8 cellular contexts compared by ENCODE assay signal in genomic region chr20:34473262-34473883, GRCh38. TPM values are rescaled to one million over a fixed set of nuclear protein-coding genes. Genes with fewer than 3 reads are reported as not detected.
DNase-seq lines count a peak whose midpoint lies in the region; ATAC-seq, FAIRE-seq and TF ChIP-seq lines count a peak whose summit lies in the region.

No MANE protein-coding gene starts in this region.

- FAIRE-seq in H1 (lab: Jason Lieb, UNC), result peak; percentile 58

- no peaks in the 10 kb centered on the region for H3K27me3 ChIP-seq in CD4-positive, CD25-positive, alpha-beta regulatory T cell (ENCODE audit: control insufficient read depth, insufficient read depth, low read length)
- H3K27me3 ChIP-seq in H1 (replicated peaks in 1 of 4; ENCODE audit: control insufficient read depth in 3 of 4, extremely low read depth in 1 of 4, insufficient read depth in 3 of 4, low read length in 3 of 4), result no peaks in the 10 kb centered on the region

- no peak overlapping the region for H3K18ac ChIP-seq in H1 (ENCODE audit: extremely low read depth, low read length)

- H3K27ac Mint-ChIP-seq in CD4-positive, CD25-positive, alpha-beta regulatory T cell, result no peak overlapping the region
- H3K27ac Mint-ChIP-seq in naive B cell, result peak overlapping the region in 1 of 6 donors; percentile 85
- no peak overlapping the region for H3K27ac Mint-ChIP-seq in T-helper 17 cell

- H2BK12ac ChIP-seq in H1 (ENCODE audit: low read depth, low read length), result no peak overlapping the region

- no peak overlapping the region for H2BK15ac ChIP-seq in H1 (ENCODE audit: low read length)

- H4K91ac ChIP-seq in H1 (replicated peaks; ENCODE audit: insufficient read length, low read length), result no peak overlapping the region

- no peaks in the 10 kb centered on the region for H3K9me3 ChIP-seq in CD4-positive, CD25-positive, alpha-beta regulatory T cell (ENCODE audit: control insufficient read depth in 2 of 2, low read length in 2 of 2)
- H3K9me3 ChIP-seq in H1 (ENCODE audit: insufficient read depth in 2 of 2, low read depth in 1 of 2, low read length in 1 of 2) (peaks cover 0 to 7% of the 10 kb centered on the region in 2 experiments; a peak in 1 of 4 replicates), T-helper 17 cell (ENCODE audit: control insufficient read depth, low read length, poor library complexity, severe bottlenecking) (no peaks in the 10 kb centered on the region)

- H3K4me2 ChIP-seq in H1 (ENCODE audit: insufficient read depth in 1 of 2, low read depth in 2 of 2, low read length in 2 of 2), result no peak overlapping the region

- TF ChIP-seq CTCF in H1 (IDR thresholded peaks at IDR 0.05; ENCODE audit: control extremely low read depth in 1 of 3, insufficient read depth in 1 of 3, low read depth in 1 of 3, low read length in 3 of 3), result peak; percentile 56 to 63 (median 57)

- no peak overlapping the region for H3K27ac ChIP-seq in CD4-positive, CD25-positive, alpha-beta regulatory T cell (ENCODE audit: insufficient read depth, low read length, poor library complexity, severe bottlenecking)
- H3K27ac ChIP-seq in H1 (ENCODE audit: low read depth, low read length), result no peak overlapping the region

- no peak overlapping the region for H3K4me3 ChIP-seq in CD4-positive, CD25-positive, alpha-beta regulatory T cell (ENCODE audit: low read depth, low read length)
- H3K4me3 ChIP-seq in H1 (ENCODE audit: extremely low read depth in 1 of 4, insufficient read depth in 2 of 4, low read depth in 3 of 4, low read length in 4 of 4), result no peak overlapping the region

- no peak overlapping the region for H3K9ac ChIP-seq in H1 (replicated peaks in 1 of 4; ENCODE audit: extremely low read depth in 1 of 4, low read depth in 3 of 4, low read length in 3 of 4)

- no peak overlapping the region for H2BK120ac ChIP-seq in H1 (replicated peaks; ENCODE audit: low read depth, low read length)

- H3K4me1 ChIP-seq in CD4-positive, CD25-positive, alpha-beta regulatory T cell (ENCODE audit: control insufficient read depth, insufficient read depth, low read length, poor library complexity, severe bottlenecking), result peaks cover 6% of the 10 kb centered on the region
- H3K4me1 ChIP-seq in H1 (replicated peaks in 1 of 4; ENCODE audit: control insufficient read depth in 3 of 4, insufficient read depth in 4 of 4, low read length in 3 of 4), result no peaks in the 10 kb centered on the region

- peaks cover 4 to 11% (median 7%) of the 10 kb centered on the region in 4 donors for H3K4me1 Mint-ChIP-seq in CD4-positive, CD25-positive, alpha-beta regulatory T cell
- H3K4me1 Mint-ChIP-seq in naive B cell (peaks cover 5 to 8% (median 7%) of the 10 kb centered on the region in 3 donors), T-helper 17 cell (peaks cover 9% of the 10 kb centered on the region)

- H2BK5ac ChIP-seq in H1 (ENCODE audit: low read depth, low read length), result no peak overlapping the region

- H4K20me1 ChIP-seq in H1 (replicated peaks in 1 of 2; ENCODE audit: control insufficient read depth in 1 of 2, insufficient read depth in 2 of 2, low read length in 2 of 2), result peaks cover 1 to 3% of the 10 kb centered on the region in 2 experiments

- peaks cover 43% of the 10 kb centered on the region for H3K36me3 ChIP-seq in CD4-positive, CD25-positive, alpha-beta regulatory T cell (ENCODE audit: control insufficient read depth, insufficient read depth, low read length)
- peaks cover 2 to 38% (median 14%) of the 10 kb centered on the region in 4 experiments; a peak in 6 of 8 replicates for H3K36me3 ChIP-seq in H1 (ENCODE audit: control insufficient read depth in 2 of 4, insufficient read depth in 4 of 4, low read length in 3 of 4)

- no peak overlapping the region for H3K4ac ChIP-seq in H1 (replicated peaks; ENCODE audit: insufficient read length, low read depth, low read length)

- no peak for ATAC-seq in CD4-positive, CD25-positive, alpha-beta regulatory T cell (ENCODE audit: low read depth in 2 of 2)
- peak; percentile 59 to 64 for ATAC-seq in naive B cell (ENCODE audit: low read depth in 2 of 2)
- ATAC-seq in HG03520 (IDR thresholded peaks at IDR 0.05; ENCODE audit: unreplicated experiment), result no peak
- ATAC-seq in T-helper 17 cell, result no peak
- ATAC-seq in GM21717 (IDR thresholded peaks at IDR 0.05; ENCODE audit: unreplicated experiment), result no peak

- CTCF ChIA-PET in HEK293T (lab: Yijun Ruan, JAX), result interaction anchor here (0.6 to 2.3 kb wide), 2 partner anchors 131 to 161 kb away, joined by 3 to 27 read pairs; no protein-coding TSS in a partner anchor
- CTCF ChIA-PET in H1 (lab: Charles Lee; ENCODE audit: partially characterized antibody), result interaction anchor here (0.6 to 3.3 kb wide), 9 partner anchors 9 to 400 kb away, joined by 3 to 30 read pairs (median 4); no protein-coding TSS in a partner anchor

- TF ChIP-seq POLR2A in H1 (IDR thresholded peaks at IDR 0.05; ENCODE audit: control extremely low read depth in 1 of 2, low read depth in 2 of 2, low read length in 2 of 2), result no peak

- no peaks in the 10 kb centered on the region for H3K79me2 ChIP-seq in H1 (ENCODE audit: control insufficient read depth in 1 of 2, insufficient read depth in 2 of 2, low read length in 2 of 2)

- H3K23me2 ChIP-seq in H1 (ENCODE audit: low read depth, low read length), result no peaks in the 10 kb centered on the region

- H3K23ac ChIP-seq in H1 (ENCODE audit: insufficient read length), result no peak overlapping the region

- no peak overlapping the region for H2BK20ac ChIP-seq in H1 (ENCODE audit: low read length)

- no peak overlapping the region for H3K14ac ChIP-seq in H1 (ENCODE audit: insufficient read length)

- H2AK5ac ChIP-seq in H1 (ENCODE audit: low read depth, low read length), result no peak overlapping the region

- 86% methylated on average over 5 of the region's 5 CpGs; no CpG with 5 or more reads in 1 of the 2 experiments for WGBS in H1 (ENCODE audit: extremely low coverage in 1 of 2, insufficient coverage in 1 of 2, insufficient read length in 1 of 2, insufficient replicate concordance in 2 of 2, low coverage in 1 of 2, low lambda C conversion rate in 2 of 2, missing lambda C conversion rate in 1 of 2), 2 experiments

- no peak overlapping the region for H3K56ac ChIP-seq in H1 (replicated peaks; ENCODE audit: insufficient read length, low read depth, low read length)

- DNase-seq in CD4-positive, CD25-positive, alpha-beta regulatory T cell, result peak in 2 of 3 donors; percentile 24 to 36
- DNase-seq in HEK293T (ENCODE audit: extremely low spot score) (peak; percentile 41), SK-N-DZ (ENCODE audit: low spot score) (peak; percentile 59), H1 (ENCODE audit: low read depth in 1 of 2, low spot score in 2 of 2) (peak; percentile 17 to 67), naive B cell (peak; percentile 17), T-helper 17 cell (no peak)

- no peak for TF ChIP-seq EP300 in H1 (IDR thresholded peaks at IDR 0.05; ENCODE audit: borderline replicate concordance in 1 of 2, low read depth in 2 of 2, low read length in 2 of 2)

- H3K36me3 Mint-ChIP-seq in CD4-positive, CD25-positive, alpha-beta regulatory T cell, result peaks cover 26% of the 10 kb centered on the region
- H3K36me3 Mint-ChIP-seq in naive B cell (peaks cover 0 to 14% of the 10 kb centered on the region in 2 donors), T-helper 17 cell (ENCODE audit: low read depth) (peaks cover 3% of the 10 kb centered on the region)

- no peak overlapping the region for H3K4me3 Mint-ChIP-seq in CD4-positive, CD25-positive, alpha-beta regulatory T cell
- no peak overlapping the region for H3K4me3 Mint-ChIP-seq in naive B cell
- H3K4me3 Mint-ChIP-seq in T-helper 17 cell, result no peak overlapping the region

- no peak overlapping the region for H4K8ac ChIP-seq in H1 (ENCODE audit: extremely low read depth, insufficient read depth, low read length)

- POLR2A ChIA-PET in HEK293T (lab: Yijun Ruan, JAX), result interaction anchor here (0.6 to 0.8 kb wide), 2 partner anchors 42 to 43 kb away, joined by 3 to 4 read pairs; partner anchors contain the start of gene DYNLRB1
- POLR2A ChIA-PET in H1 (lab: Charles Lee; ENCODE audit: partially characterized antibody), result interaction anchor here (1.4 kb wide), 1 partner anchor 161 kb away, joined by 4 read pairs; no protein-coding TSS in a partner anchor

- H3K79me1 ChIP-seq in H1 (ENCODE audit: low read depth, low read length), result no peaks in the 10 kb centered on the region

- no peak overlapping the region for H4K5ac ChIP-seq in H1 (ENCODE audit: insufficient read length, low read depth, low read length)

- no peaks in the 10 kb centered on the region for H3K9me3 Mint-ChIP-seq in CD4-positive, CD25-positive, alpha-beta regulatory T cell
- H3K9me3 Mint-ChIP-seq in naive B cell, result no peaks in the 10 kb centered on the region

- no peaks in the 10 kb centered on the region for H3K27me3 Mint-ChIP-seq in CD4-positive, CD25-positive, alpha-beta regulatory T cell
- H3K27me3 Mint-ChIP-seq in naive B cell, result no peaks in the 10 kb centered on the region
- no peaks in the 10 kb centered on the region for H3K27me3 Mint-ChIP-seq in T-helper 17 cell

- TF ChIP-seq RAD21 in H1 (IDR thresholded peaks at IDR 0.05 in 1 of 2, conservative IDR thresholded peaks at IDR 0.05 in 1 of 2; ENCODE audit: low read depth in 2 of 2, low read length in 2 of 2), result peak; percentile 63 to 69

- H2AFZ ChIP-seq in H1 (ENCODE audit: low read length), result no peak overlapping the region

TF ChIP-seq in HEK293T, 16 proteins besides CTCF, POLR2A, EP300 and RAD21 (continues in another document):
- TF ChIP-seq L3MBTL2 (conservative IDR thresholded peaks at IDR 0.05), result no peak
- TF ChIP-seq FOXA1 (IDR thresholded peaks at IDR 0.05), result no peak
- TF ChIP-seq BHLHE40 (IDR thresholded peaks at IDR 0.05; ENCODE audit: borderline replicate concordance), result no peak

TF ChIP-seq in H1, 55 proteins besides CTCF, POLR2A, EP300 and RAD21 (continues in another document):
- TF ChIP-seq RNF2 (IDR thresholded peaks at IDR 0.05; ENCODE audit: borderline replicate concordance, low read depth, low read length, missing control alignments, poor library complexity, severe bottlenecking) (no peak), KDM5A (IDR thresholded peaks at IDR 0.05; ENCODE audit: low read length) (no peak)

RNA-seq across cellular contexts. Expression of gene DYNLRB1, which starts 42.8 kb away (rescaled TPM):
- total RNA-seq in CD4-positive, CD25-positive, alpha-beta regulatory T cell, result 82.6 TPM
- polyA plus RNA-seq in CD4-positive, CD25-positive, alpha-beta regulatory T cell, result 100 to 1,000 TPM; 317 to 369 (median 354) TPM
- polyA plus RNA-seq in SK-N-DZ (2014; cell fraction: cytosol; rRNA removed), result 229 and 266 TPM in 2 replicates
- polyA plus RNA-seq in SK-N-DZ (2014; cell fraction: nucleus; rRNA removed), result 134 and 157 TPM in 2 replicates
- 107 and 109 TPM in 2 replicates for total RNA-seq in H1 (2021; fragmentation: NEBNext Ultra II Directional; extraction: Animal tissue kit (Norgen Biotek cat#: 25700))
- polyA plus RNA-seq in H1 (2011; rRNA removed) (206 and 214 TPM in 2 replicates), naive B cell (ENCODE audit: low read depth in 6 of 6) (100 to 1,000 TPM; 216 to 265 (median 253) TPM)
- polyA plus RNA-seq in H1 (2011; cell fraction: cytosol; rRNA removed), result 156 TPM
- 142 TPM for polyA plus RNA-seq in H1 (2011; cell fraction: nucleus; rRNA removed)
- 208 to 280 TPM (median 256 TPM) in 4 replicates for polyA plus RNA-seq in H1 (2012, experiment 1 of 2)
- 422 TPM for polyA plus RNA-seq in H1 (2012, experiment 2 of 2)
- 190 TPM for polyA plus RNA-seq in H1 (2013, experiment 1 of 2)
- polyA plus RNA-seq in H1 (2013, experiment 2 of 2), result 197 TPM
- 114 and 160 TPM in 2 replicates for polyA minus RNA-seq in H1 (2011; rRNA and poly(A)+ RNA removed)
- polyA minus RNA-seq in H1 (2011; cell fraction: cytosol; rRNA and poly(A)+ RNA removed), result 51.7 TPM
- 56.9 TPM for polyA minus RNA-seq in H1 (2011; cell fraction: nucleus; rRNA and poly(A)+ RNA removed)
- total RNA-seq in T-helper 17 cell, result 10 to 100 TPM; 52.8 to 62.0 TPM

Comparison
In these comparisons a context has a peak if more than half of its experiments do, and no peak if none do; other contexts are left out.
1. ATAC-seq: peak in naive B cell (2 of 2); none in CD4-positive, CD25-positive, alpha-beta regulatory T cell (0 of 2), HG03520 (single experiment), T-helper 17 cell (single experiment) and GM21717 (single experiment).
2. DNase-seq: peak in CD4-positive, CD25-positive, alpha-beta regulatory T cell (2 of 3), HEK293T (single experiment), SK-N-DZ (single experiment), H1 (2 of 2) and naive B cell (single experiment); none in T-helper 17 cell (0 of 3).